In genomic region chr6:44972710-44973109, GRCh38 we compare ENCODE assay signal across 28 cellular contexts.
"Had no signal": no experiment of that assay in that cellular context is flagged by ENCODE, and none has a peak within 500 bp of the region (broad histone marks: within the 10 kb centered on the region; RNA-seq: fewer than 3 reads in every experiment).

No MANE protein-coding gene starts in this region.

- H3K27me3 ChIP-seq: MG63 had no signal

- H3K36me3 ChIP-seq: MG63 had no signal

- ATAC-seq: activated T-cell treated with anti-CD3 and anti-CD28 coated beads, Interleukin-2, amount 50 U/mL, for 72 hours; activated T-helper 17 cell treated with anti-CD3 and anti-CD28 coated beads, Interleukin-2, amount 50 U/mL, for 72 hours had no signal

- H3K4me3 ChIP-seq: MG63 had no signal

- DNase-seq: activated CD4-positive, alpha-beta memory T cell treated with anti-CD3 and anti-CD28 coated beads for 36 hours; activated CD4-positive, alpha-beta T cell treated with anti-CD3 and anti-CD28 coated beads, Interleukin-2, amount 10 ng/mL, durations not matched to agents 7 days and 5 days; activated gamma-delta T cell; activated naive CD4-positive, alpha-beta T cell treated with Interleukin-2 at 50 U/mL for 16 hours; activated T-cell treated with anti-CD3 and anti-CD28 coated beads, Interleukin-2, amount 50 U/mL, for 1 hour; activated T-cell treated with anti-CD3 and anti-CD28 coated beads, Interleukin-2, amount 50 U/mL, for 72 hours; anterior cingulate cortex; caudate nucleus; cerebellar nuclear complex; Kasumi-1; KG1; MG63; NCI-H1048; NCI-H1105 treated with DMSO at 0.1 percent for 48 hours; NCI-H1436; NCI-H1694; NCI-H1930; NCI-H2171; NCI-H510A; NCI-H526; NCI-H748 treated with DMSO at 0.1 percent for 48 hours; Right ventricle myocardium superior; SW 1271; T-helper 1 cell; T-helper 2 cell; T-helper 9 cell had no signal

- FAIRE-seq: bronchial epithelial cell had no signal
